Comparison of ENCODE assay signal across 17 cellular contexts in the genomic region with DNA sequence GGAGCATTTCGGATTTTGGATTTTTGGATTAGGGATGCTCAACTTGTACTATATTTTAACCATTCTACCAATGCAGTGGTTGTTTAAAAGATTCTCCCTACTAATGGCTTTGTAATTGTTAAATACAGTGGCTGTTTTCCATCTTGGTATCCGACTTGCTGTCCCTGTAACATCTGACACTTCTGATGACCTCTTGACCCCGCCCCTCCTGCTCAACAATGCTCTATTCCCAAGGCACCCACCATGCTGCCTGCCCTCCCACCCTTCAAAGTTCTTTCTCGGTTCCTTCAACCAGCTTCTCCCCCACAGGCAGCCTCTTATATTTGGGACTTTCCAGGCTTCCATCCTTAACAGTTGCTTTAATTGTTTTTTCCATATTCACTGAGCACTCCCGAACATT.
"Had no signal": no experiment of that assay in that cellular context is flagged by ENCODE, and none has a peak within 500 bp of the region (broad histone marks: within the 10 kb centered on the region; RNA-seq: fewer than 3 reads in every experiment).

No MANE protein-coding gene starts in this region.

- H3K4me3 ChIP-seq: adrenal gland, gastroesophageal sphincter, right lobe of liver, smooth muscle cell, thoracic aorta had no signal

- H3K36me3 ChIP-seq: adrenal gland, gastroesophageal sphincter, right lobe of liver, thoracic aorta had no signal

- DNase-seq: activated CD4-positive, alpha-beta T cell treated with anti-CD3 and anti-CD28 coated beads, Interleukin-2, amount 50 U/mL, for 4 hours; activated CD8-positive, alpha-beta memory T cell treated with anti-CD3 and anti-CD28 coated beads, Interleukin-2, amount 10 ng/mL, durations not matched to agents 7 days and 5 days; activated naive CD4-positive, alpha-beta T cell treated with anti-CD3 and anti-CD28 coated beads, Interleukin-2, amount 10 ng/mL, durations not matched to agents 7 days and 5 days; activated T-cell treated with anti-CD3 and anti-CD28 coated beads, Interleukin-2, amount 50 U/mL, for 24 hours; adrenal gland; effector memory CD8-positive, alpha-beta T cell; kidney; right lobe of liver; stimulated activated naive CD8-positive, alpha-beta T cell treated with anti-CD3 and anti-CD28 coated beads, Interleukin-15, amount 100 ng/mL, for 72 hours; T-helper 9 cell had no signal

- H3K4me3 Mint-ChIP-seq: activated naive CD4-positive, alpha-beta T cell treated with anti-CD3 and anti-CD28 coated beads, Interleukin-2, amount 10 ng/mL, durations not matched to agents 7 days and 5 days; activated T-cell treated with anti-CD3 and anti-CD28 coated beads, Interleukin-2, amount 50 U/mL, for 24 hours; central memory CD8-positive, alpha-beta T cell; natural killer cell treated with Interleukin-12 subunit alpha and Interleukin-12 subunit beta and Interleukin-15 and Interleukin-18, amount 100 ng/mL, for 72 hours; stimulated activated naive CD8-positive, alpha-beta T cell treated with anti-CD3 and anti-CD28 coated beads, Interleukin-15, amount 100 ng/mL, for 72 hours had no signal

- H3K27ac ChIP-seq: epithelial cell of prostate, right lobe of liver, thoracic aorta had no signal

- ATAC-seq: activated CD4-positive, CD25-positive, alpha-beta regulatory T cell treated with anti-CD3 and anti-CD28 coated beads, Interleukin-2, amount 50 U/mL, for 24 hours; activated CD8-positive, alpha-beta memory T cell treated with anti-CD3 and anti-CD28 coated beads, Interleukin-2, amount 10 ng/mL, durations not matched to agents 7 days and 5 days; effector memory CD8-positive, alpha-beta T cell; gastroesophageal sphincter; natural killer cell treated with Interleukin-12 subunit alpha and Interleukin-12 subunit beta and Interleukin-15 and Interleukin-18, amount 100 ng/mL, for 72 hours; right lobe of liver; stimulated activated naive CD8-positive, alpha-beta T cell treated with anti-CD3 and anti-CD28 coated beads, Interleukin-15, amount 100 ng/mL, for 72 hours had no signal

- H3K36me3 Mint-ChIP-seq: activated naive CD4-positive, alpha-beta T cell treated with anti-CD3 and anti-CD28 coated beads, Interleukin-2, amount 10 ng/mL, durations not matched to agents 7 days and 5 days; natural killer cell treated with Interleukin-12 subunit alpha and Interleukin-12 subunit beta and Interleukin-15 and Interleukin-18, amount 100 ng/mL, for 72 hours had no signal

- H3K27ac Mint-ChIP-seq: activated naive CD4-positive, alpha-beta T cell treated with anti-CD3 and anti-CD28 coated beads, Interleukin-2, amount 10 ng/mL, durations not matched to agents 7 days and 5 days; activated T-cell treated with anti-CD3 and anti-CD28 coated beads, Interleukin-2, amount 50 U/mL, for 24 hours; stimulated activated naive CD8-positive, alpha-beta T cell treated with anti-CD3 and anti-CD28 coated beads, Interleukin-15, amount 100 ng/mL, for 72 hours had no signal

- H3K9me3 ChIP-seq: adrenal gland, gastroesophageal sphincter, right lobe of liver, thoracic aorta had no signal

- H3K27me3 ChIP-seq: adrenal gland, gastroesophageal sphincter, right lobe of liver had no signal

- H3K9me3 Mint-ChIP-seq: activated naive CD4-positive, alpha-beta T cell treated with anti-CD3 and anti-CD28 coated beads, Interleukin-2, amount 10 ng/mL, durations not matched to agents 7 days and 5 days; activated T-cell treated with anti-CD3 and anti-CD28 coated beads, Interleukin-2, amount 50 U/mL, for 24 hours; central memory CD8-positive, alpha-beta T cell; effector memory CD8-positive, alpha-beta T cell; natural killer cell treated with Interleukin-12 subunit alpha and Interleukin-12 subunit beta and Interleukin-15 and Interleukin-18, amount 100 ng/mL, for 72 hours; stimulated activated naive CD8-positive, alpha-beta T cell treated with anti-CD3 and anti-CD28 coated beads, Interleukin-15, amount 100 ng/mL, for 72 hours had no signal

- H3K27me3 Mint-ChIP-seq: activated CD8-positive, alpha-beta memory T cell treated with anti-CD3 and anti-CD28 coated beads, Interleukin-2, amount 10 ng/mL, durations not matched to agents 7 days and 5 days; activated naive CD4-positive, alpha-beta T cell treated with anti-CD3 and anti-CD28 coated beads, Interleukin-2, amount 10 ng/mL, durations not matched to agents 7 days and 5 days; activated T-cell treated with anti-CD3 and anti-CD28 coated beads, Interleukin-2, amount 50 U/mL, for 24 hours; central memory CD8-positive, alpha-beta T cell; effector memory CD8-positive, alpha-beta T cell; natural killer cell treated with Interleukin-12 subunit alpha and Interleukin-12 subunit beta and Interleukin-15 and Interleukin-18, amount 100 ng/mL, for 72 hours; stimulated activated naive CD8-positive, alpha-beta T cell treated with anti-CD3 and anti-CD28 coated beads, Interleukin-15, amount 100 ng/mL, for 72 hours had no signal

- H3K4me1 ChIP-seq: right lobe of liver had no signal
